ENCODE assay signal across 15 cellular contexts in genomic region chr2:25948437-25948836, GRCh38.
"Had no signal": no experiment of that assay in that cellular context is flagged by ENCODE, and none has a peak within 500 bp of the region (broad histone marks: within the 10 kb centered on the region; RNA-seq: fewer than 3 reads in every experiment).

No MANE protein-coding gene starts in this region.

- H3K4me1 Mint-ChIP-seq: stimulated activated naive CD8-positive, alpha-beta T cell treated with anti-CD3 and anti-CD28 coated beads, Interleukin-15, amount 100 ng/mL, for 72 hours had no signal

- H3K27ac Mint-ChIP-seq: naive thymus-derived CD4-positive, alpha-beta T cell had no signal

- H3K27me3 Mint-ChIP-seq: naive thymus-derived CD4-positive, alpha-beta T cell; stimulated activated naive CD8-positive, alpha-beta T cell treated with anti-CD3 and anti-CD28 coated beads, Interleukin-15, amount 100 ng/mL, for 72 hours had no signal

- ATAC-seq: gastroesophageal sphincter; left lobe of liver; naive thymus-derived CD4-positive, alpha-beta T cell; sciatic nerve; stimulated activated naive CD8-positive, alpha-beta T cell treated with anti-CD3 and anti-CD28 coated beads, Interleukin-15, amount 100 ng/mL, for 72 hours; upper lobe of right lung had no signal

- H3K4me3 Mint-ChIP-seq: naive thymus-derived CD4-positive, alpha-beta T cell; stimulated activated naive CD8-positive, alpha-beta T cell treated with anti-CD3 and anti-CD28 coated beads, Interleukin-15, amount 100 ng/mL, for 72 hours had no signal

- H3K4me3 ChIP-seq: esophagus squamous epithelium, gastroesophageal sphincter, testis, tibial nerve, upper lobe of right lung, vagina had no signal

- H3K9me3 ChIP-seq: esophagus squamous epithelium, gastroesophageal sphincter, testis, tibial nerve, upper lobe of right lung, vagina had no signal

- H3K9me3 Mint-ChIP-seq: naive thymus-derived CD4-positive, alpha-beta T cell; stimulated activated naive CD8-positive, alpha-beta T cell treated with anti-CD3 and anti-CD28 coated beads, Interleukin-15, amount 100 ng/mL, for 72 hours had no signal

- H3K27me3 ChIP-seq: esophagus squamous epithelium, gastroesophageal sphincter, testis, tibial nerve, upper lobe of right lung, vagina had no signal

- H3K36me3 Mint-ChIP-seq: naive thymus-derived CD4-positive, alpha-beta T cell had no signal

- H3K4me1 ChIP-seq: esophagus squamous epithelium, testis, tibial nerve, upper lobe of right lung, vagina had no signal

- DNase-seq: dermis blood vessel endothelial cell; esophagus squamous epithelium; foreskin fibroblast; glutamatergic neuron; islet precursor cell; mammary epithelial cell; naive thymus-derived CD4-positive, alpha-beta T cell; stimulated activated naive CD8-positive, alpha-beta T cell treated with anti-CD3 and anti-CD28 coated beads, Interleukin-15, amount 100 ng/mL, for 72 hours; testis; upper lobe of right lung had no signal

- H3K36me3 ChIP-seq: upper lobe of right lung, vagina had no signal

- H3K27ac ChIP-seq: esophagus squamous epithelium, gastroesophageal sphincter, testis, tibial nerve, upper lobe of right lung, vagina had no signal
